In the genomic region with DNA sequence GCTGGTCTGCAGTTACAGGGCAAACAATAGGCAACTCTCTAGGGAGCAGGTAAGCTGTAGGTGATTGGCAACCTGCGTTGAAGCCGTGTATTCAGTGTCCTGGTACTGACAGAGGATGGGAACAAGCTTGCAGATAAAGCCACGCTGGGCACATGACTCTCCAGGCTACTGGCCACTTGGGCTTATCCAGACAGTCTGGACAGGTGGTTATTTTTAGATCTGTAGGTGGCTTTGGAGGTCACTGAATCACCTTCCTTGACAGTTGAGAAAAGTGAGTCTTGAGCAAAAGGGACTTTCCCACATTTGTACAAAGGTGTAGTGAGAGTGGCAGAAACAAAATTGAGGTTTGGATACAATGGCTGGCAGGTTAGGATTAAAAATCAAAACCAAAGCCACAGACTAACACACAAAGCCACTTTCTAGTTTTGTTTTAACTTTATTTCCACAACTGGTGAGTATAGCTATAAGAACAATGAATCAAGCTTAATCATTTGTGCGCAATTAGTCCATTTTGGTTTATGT, we compare ENCODE assay signal across 1 cellular context.
TF ChIP-seq lines count a peak whose summit lies in the region.

No MANE protein-coding gene starts in this region.

TF ChIP-seq in SK-N-SH, 30 proteins besides CTCF, POLR2A, EP300 and RAD21 (continued from another document):
- TF ChIP-seq FOXM1 (IDR thresholded peaks at IDR 0.05; ENCODE audit: low read depth) (no peak), NRF1 (IDR thresholded peaks at IDR 0.05; ENCODE audit: low read depth, low read length) (no peak), RCOR1 (IDR thresholded peaks at IDR 0.05; ENCODE audit: low read length) (no peak), SMC3 (IDR thresholded peaks at IDR 0.05; ENCODE audit: low read depth, low read length) (no peak)
